Comparison of ENCODE assay signal across 15 cellular contexts in the genomic region with DNA sequence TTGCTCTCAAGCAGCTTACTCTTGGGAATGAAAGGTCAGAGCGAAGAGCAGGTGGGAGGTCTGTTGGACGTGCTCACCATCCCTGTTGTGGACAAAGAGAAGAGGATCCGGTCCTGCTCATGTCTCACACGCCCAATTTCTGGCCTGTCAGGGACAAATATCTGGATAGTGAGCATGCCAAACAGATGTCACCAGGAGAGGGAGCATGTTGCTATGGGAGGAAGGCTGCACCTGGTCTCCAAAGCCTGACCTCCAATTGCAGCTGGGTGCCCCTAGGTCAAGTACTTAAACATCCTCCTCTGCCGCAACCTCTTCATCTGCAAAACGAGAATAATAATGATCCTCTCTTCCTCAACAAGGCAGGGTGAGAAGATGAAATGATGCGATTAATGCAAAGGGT. TPM values are rescaled to one million over a fixed set of nuclear protein-coding genes. Genes with fewer than 3 reads are reported as not detected.
DNase-seq lines count a peak whose midpoint lies in the region; ATAC-seq and TF ChIP-seq lines count a peak whose summit lies in the region.
"Had no signal": no experiment of that assay in that cellular context is flagged by ENCODE, and none has a peak within 500 bp of the region (broad histone marks: within the 10 kb centered on the region; RNA-seq: fewer than 3 reads in every experiment).

No MANE protein-coding gene starts in this region.

- CTCF ChIA-PET in HEK293 (lab: Yijun Ruan, JAX) (interaction anchor here (1.6 to 2.3 kb wide), 4 partner anchors 8 to 332 kb away, joined by 4 to 15 read pairs (median 5); no protein-coding TSS in a partner anchor), PC-3 (lab: Charles Lee) (no interaction called here)

- H3K9me3 ChIP-seq in HEK293 (ENCODE audit: control insufficient read depth, insufficient read depth, low read depth, low read length) (no peaks in the 10 kb centered on the region), PC-3 (ENCODE audit: low read length) (no peaks in the 10 kb centered on the region)
- H3K9me3 ChIP-seq: tibial artery had no signal

- no peak overlapping the region for H3K9ac ChIP-seq in PC-3 (ENCODE audit: low read length)

- BruUV-seq in PC-3 (replicated peaks; lab: Mats Ljungman, UMichigan) = no TSS peak

- H3K9me2 ChIP-seq in PC-3 (replicated peaks; ENCODE audit: low read length) = no peaks in the 10 kb centered on the region

- intact Hi-C loops in PC-3 (cut with micrococcal nuclease) = no loop called here

- H3K4me1 ChIP-seq in HEK293 (ENCODE audit: control insufficient read depth, insufficient read depth, low read length) (no peaks in the 10 kb centered on the region), PC-3 (ENCODE audit: insufficient read depth, low read length) (no peaks in the 10 kb centered on the region)

- ATAC-seq in PC-3 (no peak), HG02623 (IDR thresholded peaks at IDR 0.05; ENCODE audit: unreplicated experiment) (no peak), HG03439 (IDR thresholded peaks at IDR 0.05; ENCODE audit: unreplicated experiment) (no peak)

- H3K4me2 ChIP-seq in PC-3 (ENCODE audit: low read length) = no peak overlapping the region

- no peaks in the 10 kb centered on the region for H3K36me3 ChIP-seq in HEK293 (ENCODE audit: control insufficient read depth in 2 of 2, insufficient read depth in 1 of 2, low read length in 2 of 2)
- no peaks in the 10 kb centered on the region for H3K36me3 ChIP-seq in PC-3 (ENCODE audit: low read depth, low read length)
- H3K36me3 ChIP-seq: tibial artery had no signal

- H3K79me2 ChIP-seq in PC-3 (ENCODE audit: low read length) = no peaks in the 10 kb centered on the region

- H3K27me3 ChIP-seq in PC-3 (ENCODE audit: low read length) = no peaks in the 10 kb centered on the region

- POLR2A ChIA-PET in HEK293 (lab: Yijun Ruan, JAX) = no interaction called here
- POLR2A ChIA-PET in PC-3 (lab: Charles Lee; ENCODE audit: unreplicated experiment) = no interaction called here

- no peaks in the 10 kb centered on the region for H3F3A ChIP-seq in PC-3 (ENCODE audit: low read length, unreplicated experiment)

- DNase-seq in COLO668 (lab: John Stamatoyannopoulos, UW; ENCODE audit: unreplicated experiment) = peak; percentile 50
- no peak for DNase-seq in PC-3
- peak; percentile 6 for DNase-seq in fibroblast of pulmonary artery (ENCODE audit: low read depth)
- no peak for DNase-seq in stimulated activated CD4-positive, alpha-beta T cell treated with anti-CD3 and anti-CD28 coated beads, Interleukin-2, amount 100 ng/mL, for 24 hours
- no peak for DNase-seq in stimulated activated CD4-positive, alpha-beta T cell treated with anti-CD3 and anti-CD28 coated beads, Interleukin-1b, Interleukin-23, amount 100 ng/mL, for 48 hours
- DNase-seq: activated CD4-positive, alpha-beta T cell treated with anti-CD3 and anti-CD28 coated beads, Interleukin-2, amount 50 U/mL, for 48 hours; activated naive CD8-positive, alpha-beta T cell treated with anti-CD3 and anti-CD28 coated beads, Interleukin-2, amount 10 ng/mL, durations not matched to agents 7 days and 5 days; CD8-positive, alpha-beta memory T cell; posterior cingulate gyrus; tibial artery had no signal

- H2AFZ ChIP-seq in PC-3 (ENCODE audit: low read length) = no peak overlapping the region

- H4K20me1 ChIP-seq in PC-3 (ENCODE audit: low read length) = no peaks in the 10 kb centered on the region

- H3K4me3 ChIP-seq in HEK293 (ENCODE audit: low read depth, low read length) (no peak overlapping the region), PC-3 (ENCODE audit: low read length) (no peak overlapping the region), fibroblast of pulmonary artery (replicated peaks; ENCODE audit: low read depth, low read length) (no peak overlapping the region)
- H3K4me3 ChIP-seq: SK-N-MC, tibial artery had no signal

- H3K27ac ChIP-seq in HEK293 (ENCODE audit: extremely low read depth, low read depth, low read length) (no peak overlapping the region), PC-3 (ENCODE audit: low read length) (no peak overlapping the region)
- H3K27ac ChIP-seq: SK-N-MC, tibial artery had no signal

- no peak for TF ChIP-seq CTCF in HEK293 (tag by site-specific recombination; IDR thresholded peaks at IDR 0.05)
- peak; percentile 18; the same call in 1 of the 2 replicates for TF ChIP-seq CTCF in PC-3 (conservative IDR thresholded peaks at IDR 0.05; ENCODE audit: low read depth, low read length)
- TF ChIP-seq CTCF in fibroblast of pulmonary artery (IDR thresholded peaks at IDR 0.05; ENCODE audit: low read length, missing control alignments) = peak; percentile 22

TF ChIP-seq in HEK293, 187 proteins besides CTCF, POLR2A, EP300 and RAD21:
- peak; percentile 15; the same call in 1 of the 2 replicates for TF ChIP-seq ZNF654 (tag by site-specific recombination; IDR thresholded peaks at IDR 0.05; ENCODE audit: low read depth)
- TF ChIP-seq GLIS2 (tag by site-specific recombination; IDR thresholded peaks at IDR 0.05) = no peak

RNA-seq across cellular contexts. Expression of a gene that starts 53.4 kb away (rescaled TPM):
- not detected in 2 replicates for total RNA-seq in PC-3 (2014; rRNA removed)
- total RNA-seq: activated naive CD8-positive, alpha-beta T cell treated with anti-CD3 and anti-CD28 coated beads, Interleukin-2, amount 10 ng/mL, durations not matched to agents 7 days and 5 days; CD8-positive, alpha-beta memory T cell; kidney epithelial cell had no signal

Comparison
In these comparisons a context has a peak if more than half of its experiments do, and no peak if none do; other contexts are left out.
1. DNase-seq: peak in COLO668 (single experiment) and fibroblast of pulmonary artery (single experiment); none in PC-3 (single experiment), stimulated activated CD4-positive, alpha-beta T cell treated with anti-CD3 and anti-CD28 coated beads, Interleukin-2, amount 100 ng/mL, for 24 hours (0 of 2) and stimulated activated CD4-positive, alpha-beta T cell treated with anti-CD3 and anti-CD28 coated beads, Interleukin-1b, Interleukin-23, amount 100 ng/mL, for 48 hours (single experiment).